In genomic region chr9:35871514-35871913, GRCh38 we compare ENCODE assay signal across 25 cellular contexts. TPM values are rescaled to one million over a fixed set of nuclear protein-coding genes. Genes with fewer than 3 reads are reported as not detected.
DNase-seq lines count a peak whose midpoint lies in the region; ATAC-seq and TF ChIP-seq lines count a peak whose summit lies in the region.
"Had no signal": no experiment of that assay in that cellular context is flagged by ENCODE, and none has a peak within 500 bp of the region (broad histone marks: within the 10 kb centered on the region; RNA-seq: fewer than 3 reads in every experiment).

No MANE protein-coding gene starts in this region.

- H3K27ac ChIP-seq in right atrium auricular region (no peak overlapping the region), Panc1 (ENCODE audit: low read length) (no peak overlapping the region)
- H3K27ac ChIP-seq: dorsolateral prefrontal cortex, left ventricle myocardium inferior, sigmoid colon, transverse colon had no signal

- POLR2A ChIA-PET in Panc1 (lab: Charles Lee), result no interaction called here

- no peak overlapping the region for H3K27ac Mint-ChIP-seq in activated T-helper 1 cell treated with anti-CD3 and anti-CD28 coated beads, Interleukin-12 subunit alpha, Interleukin-12 subunit beta, Interleukin-2, Interleukin-4 antibody, amounts not matched to agents 30 ng/mL and 10 ng/mL and 1 ng/mL, durations not matched to agents 14 hours and 24 hours and 36 hours
- H3K27ac Mint-ChIP-seq in mesothelial cell of epicardium, result no peak overlapping the region
- H3K27ac Mint-ChIP-seq: CD4-positive, alpha-beta T cell; T-helper 1 cell treated with Interleukin-12 subunit alpha and Interleukin-12 subunit beta and Interleukin-4 antibody, amounts not matched to agents 30 μg/mL and 1 μg/mL, for 36 hours had no signal

- TF ChIP-seq CTCF in right atrium auricular region (IDR thresholded peaks at IDR 0.05), result no peak
- no peak for TF ChIP-seq CTCF in Panc1 (IDR thresholded peaks at IDR 0.05)
- TF ChIP-seq CTCF in mesothelial cell of epicardium (IDR thresholded peaks at IDR 0.05; ENCODE audit: unreplicated experiment), result no peak

- BruUV-seq in Panc1 (replicated peaks; lab: Mats Ljungman, UMichigan), result no TSS peak

- H3K9me3 ChIP-seq in right atrium auricular region (no peaks in the 10 kb centered on the region), Panc1 (ENCODE audit: control insufficient read depth, insufficient read depth, low read depth, low read length) (peaks cover 7% of the 10 kb centered on the region; the same call in 1 of the 2 replicates)
- H3K9me3 ChIP-seq: sigmoid colon had no signal

- H3K36me3 ChIP-seq in right atrium auricular region, result no peaks in the 10 kb centered on the region
- H3K36me3 ChIP-seq in Panc1 (ENCODE audit: control insufficient read depth, insufficient read depth, low read length), result no peaks in the 10 kb centered on the region
- H3K36me3 ChIP-seq: left ventricle myocardium inferior, sigmoid colon, transverse colon had no signal

- H3K4me3 ChIP-seq in right atrium auricular region (no peak overlapping the region), Panc1 (ENCODE audit: low read depth in 2 of 2, low read length in 2 of 2) (no peak overlapping the region)
- H3K4me3 ChIP-seq: dorsolateral prefrontal cortex, left ventricle myocardium inferior, sigmoid colon, transverse colon had no signal

- no peaks in the 10 kb centered on the region for H3K36me3 Mint-ChIP-seq in activated T-helper 1 cell treated with anti-CD3 and anti-CD28 coated beads, Interleukin-12 subunit alpha, Interleukin-12 subunit beta, Interleukin-2, Interleukin-4 antibody, amounts not matched to agents 30 ng/mL and 10 ng/mL and 1 ng/mL, durations not matched to agents 14 hours and 24 hours and 36 hours (ENCODE audit: low read depth)
- H3K36me3 Mint-ChIP-seq in mesothelial cell of epicardium, result no peaks in the 10 kb centered on the region

- ATAC-seq in left ventricle myocardium superior (peak; percentile 56), Panc1 (peak; percentile 57; the same call in 1 of the 2 replicates), GM18867 (IDR thresholded peaks at IDR 0.05; ENCODE audit: unreplicated experiment) (no peak), HG02763 (IDR thresholded peaks at IDR 0.05; ENCODE audit: unreplicated experiment) (no peak)
- ATAC-seq: stimulated activated naive CD8-positive, alpha-beta T cell treated with anti-CD3 and anti-CD28 coated beads, Interleukin-15, Interleukin-2, amounts not matched to agents 100 U/mL and 50 U/mL, for 24 hours had no signal

- CTCF ChIA-PET in Panc1 (lab: Charles Lee), result no interaction called here

- intact Hi-C loops in left ventricle myocardium superior (cut with micrococcal nuclease), result no loop called here
- intact Hi-C loops in Panc1 (cut with micrococcal nuclease; ENCODE audit: unreplicated experiment), result no loop called here
- intact Hi-C loops in activated T-helper 1 cell treated with anti-CD3 and anti-CD28 coated beads, Interleukin-12 subunit alpha, Interleukin-12 subunit beta, Interleukin-2, Interleukin-4 antibody, amounts not matched to agents 30 ng/mL and 10 ng/mL and 1 ng/mL, durations not matched to agents 14 hours and 24 hours and 36 hours (cut with micrococcal nuclease), result no loop called here

- no peaks in the 10 kb centered on the region for H3K4me1 ChIP-seq in right atrium auricular region
- H3K4me1 ChIP-seq in Panc1 (ENCODE audit: control insufficient read depth, insufficient read depth, low read length), result no peaks in the 10 kb centered on the region
- H3K4me1 ChIP-seq: left ventricle myocardium inferior, sigmoid colon, transverse colon had no signal

- in situ Hi-C loops in Panc1 (cut with HindIII; ENCODE audit: low pct_unique_long_range_greater_than_20kb, low sequenced_read_pairs), result no loop called here

- DNase-seq in left ventricle myocardium superior (no peak), right atrium auricular region (ENCODE audit: low spot score) (no peak), Panc1 (ENCODE audit: low read depth, low spot score) (no peak), kidney tubule cell (ENCODE audit: low spot score) (peak; percentile 28), mesothelial cell of epicardium (ENCODE audit: low spot score in 2 of 2, unreplicated experiment in 2 of 2) (no peak)
- DNase-seq in activated T-helper 1 cell treated with anti-CD3 and anti-CD28 coated beads, Interleukin-12 subunit alpha, Interleukin-12 subunit beta, Interleukin-2, Interleukin-4 antibody, amounts not matched to agents 30 ng/mL and 10 ng/mL and 1 ng/mL, durations not matched to agents 14 hours and 24 hours and 36 hours (ENCODE audit: low spot score), result no peak
- DNase-seq: activated CD4-positive, CD25-positive, alpha-beta regulatory T cell; caudate nucleus; CD4-positive, alpha-beta T cell; dorsolateral prefrontal cortex; HCEC 1CT; KG1; left ventricle myocardium inferior; NCI-H1105 treated with DMSO at 0.1 percent for 48 hours; nucleus accumbens; sigmoid colon; stimulated activated naive CD8-positive, alpha-beta T cell treated with anti-CD3 and anti-CD28 coated beads, Interleukin-15, Interleukin-2, amounts not matched to agents 100 U/mL and 50 U/mL, for 24 hours; transverse colon had no signal

- peaks cover 2% of the 10 kb centered on the region for H3K9me3 Mint-ChIP-seq in activated T-helper 1 cell treated with anti-CD3 and anti-CD28 coated beads, Interleukin-12 subunit alpha, Interleukin-12 subunit beta, Interleukin-2, Interleukin-4 antibody, amounts not matched to agents 30 ng/mL and 10 ng/mL and 1 ng/mL, durations not matched to agents 14 hours and 24 hours and 36 hours
- peaks cover 11% of the 10 kb centered on the region for H3K9me3 Mint-ChIP-seq in mesothelial cell of epicardium
- H3K9me3 Mint-ChIP-seq: CD4-positive, alpha-beta T cell had no signal

- peaks cover 7% of the 10 kb centered on the region for H3K27me3 Mint-ChIP-seq in activated T-helper 1 cell treated with anti-CD3 and anti-CD28 coated beads, Interleukin-12 subunit alpha, Interleukin-12 subunit beta, Interleukin-2, Interleukin-4 antibody, amounts not matched to agents 30 ng/mL and 10 ng/mL and 1 ng/mL, durations not matched to agents 14 hours and 24 hours and 36 hours (ENCODE audit: insufficient read depth)
- H3K27me3 Mint-ChIP-seq in mesothelial cell of epicardium (ENCODE audit: low read depth), result peaks cover 7% of the 10 kb centered on the region

- H3K27me3 ChIP-seq in right atrium auricular region (no peaks in the 10 kb centered on the region), Panc1 (ENCODE audit: control insufficient read depth, insufficient read depth, low read length) (no peaks in the 10 kb centered on the region; the same call in 1 of the 2 replicates)
- H3K27me3 ChIP-seq: dorsolateral prefrontal cortex had no signal

- no peak overlapping the region for H3K4me3 Mint-ChIP-seq in activated T-helper 1 cell treated with anti-CD3 and anti-CD28 coated beads, Interleukin-12 subunit alpha, Interleukin-12 subunit beta, Interleukin-2, Interleukin-4 antibody, amounts not matched to agents 30 ng/mL and 10 ng/mL and 1 ng/mL, durations not matched to agents 14 hours and 24 hours and 36 hours
- no peak overlapping the region for H3K4me3 Mint-ChIP-seq in mesothelial cell of epicardium
- H3K4me3 Mint-ChIP-seq: CD4-positive, alpha-beta T cell; T-helper 1 cell treated with Interleukin-12 subunit alpha and Interleukin-12 subunit beta and Interleukin-4 antibody, amounts not matched to agents 30 μg/mL and 1 μg/mL, for 36 hours had no signal

- H3K4me1 Mint-ChIP-seq in activated T-helper 1 cell treated with anti-CD3 and anti-CD28 coated beads, Interleukin-12 subunit alpha, Interleukin-12 subunit beta, Interleukin-2, Interleukin-4 antibody, amounts not matched to agents 30 ng/mL and 10 ng/mL and 1 ng/mL, durations not matched to agents 14 hours and 24 hours and 36 hours (ENCODE audit: low read depth), result no peaks in the 10 kb centered on the region
- H3K4me1 Mint-ChIP-seq in mesothelial cell of epicardium, result no peaks in the 10 kb centered on the region

RNA-seq across cellular contexts. Expression of gene OR13J1, which starts 1.3 kb away (rescaled TPM):
- total RNA-seq in left ventricle myocardium superior (not detected), right atrium auricular region (not detected), Panc1 (2021; ENCODE audit: unreplicated experiment) (not detected), mesothelial cell of epicardium (not detected in 3 replicates)
- not detected for polyA plus RNA-seq in Panc1 (2012; ENCODE audit: insufficient read length)
- total RNA-seq in activated T-helper 1 cell treated with anti-CD3 and anti-CD28 coated beads, Interleukin-12 subunit alpha, Interleukin-12 subunit beta, Interleukin-2, Interleukin-4 antibody, amounts not matched to agents 30 ng/mL and 10 ng/mL and 1 ng/mL, durations not matched to agents 14 hours and 24 hours and 36 hours, result not detected in 2 replicates
- total RNA-seq: activated CD8-positive, alpha-beta memory T cell treated with anti-CD3 and anti-CD28 coated beads for 36 hours; CD4-positive, alpha-beta T cell; dorsolateral prefrontal cortex; left ventricle myocardium inferior; sigmoid colon had no signal
- polyA plus RNA-seq: adipose tissue, AG04450, esophagus, sigmoid colon had no signal

RNA-seq across cellular contexts. Expression of gene HRCT1, which starts 34.5 kb away (rescaled TPM):
- total RNA-seq in left ventricle myocardium superior (9.0 TPM), right atrium auricular region (10 to 100 TPM in 1 of 2 donors, 1 to 10 TPM in 1; 4.9 to 12.5 TPM), Panc1 (2021; ENCODE audit: unreplicated experiment) (not detected), mesothelial cell of epicardium (0.72 to 1.2 TPM (median 1.0 TPM) in 3 replicates)
- polyA plus RNA-seq in Panc1 (2012; ENCODE audit: insufficient read length), result not detected
- total RNA-seq in activated T-helper 1 cell treated with anti-CD3 and anti-CD28 coated beads, Interleukin-12 subunit alpha, Interleukin-12 subunit beta, Interleukin-2, Interleukin-4 antibody, amounts not matched to agents 30 ng/mL and 10 ng/mL and 1 ng/mL, durations not matched to agents 14 hours and 24 hours and 36 hours, result not detected in 2 replicates
- total RNA-seq: activated CD8-positive, alpha-beta memory T cell treated with anti-CD3 and anti-CD28 coated beads for 36 hours; CD4-positive, alpha-beta T cell had no signal

RNA-seq across cellular contexts. Expression of gene SPAAR, which starts 37.8 kb away (rescaled TPM):
- total RNA-seq in left ventricle myocardium superior (9.8 TPM), right atrium auricular region (1 to 10 TPM; 3.8 to 6.3 TPM), Panc1 (2021; ENCODE audit: unreplicated experiment) (not detected), mesothelial cell of epicardium (0.14 to 0.47 TPM (median 0.27 TPM) in 3 replicates)
- not detected for polyA plus RNA-seq in Panc1 (2012; ENCODE audit: insufficient read length)
- not detected in 2 replicates for total RNA-seq in activated T-helper 1 cell treated with anti-CD3 and anti-CD28 coated beads, Interleukin-12 subunit alpha, Interleukin-12 subunit beta, Interleukin-2, Interleukin-4 antibody, amounts not matched to agents 30 ng/mL and 10 ng/mL and 1 ng/mL, durations not matched to agents 14 hours and 24 hours and 36 hours
- total RNA-seq: activated CD8-positive, alpha-beta memory T cell treated with anti-CD3 and anti-CD28 coated beads for 36 hours; CD4-positive, alpha-beta T cell had no signal

RNA-seq across cellular contexts. Expression of gene TMEM8B, which starts 42.5 kb away (rescaled TPM):
- total RNA-seq in left ventricle myocardium superior, result 15.9 TPM
- total RNA-seq in right atrium auricular region, result 10 to 100 TPM; 10.3 TPM
- total RNA-seq in Panc1 (2021; ENCODE audit: unreplicated experiment), result 7.9 TPM
- 13.5 TPM for polyA plus RNA-seq in Panc1 (2012; ENCODE audit: insufficient read length)
- 1.7 and 1.9 TPM in 2 replicates for total RNA-seq in activated T-helper 1 cell treated with anti-CD3 and anti-CD28 coated beads, Interleukin-12 subunit alpha, Interleukin-12 subunit beta, Interleukin-2, Interleukin-4 antibody, amounts not matched to agents 30 ng/mL and 10 ng/mL and 1 ng/mL, durations not matched to agents 14 hours and 24 hours and 36 hours
- 44.4 to 47.9 TPM (median 45.0 TPM) in 3 replicates for total RNA-seq in mesothelial cell of epicardium

RNA-seq across cellular contexts. Expression of gene FAM221B, which starts 43.0 kb away (rescaled TPM):
- total RNA-seq in left ventricle myocardium superior (not detected), right atrium auricular region (not detected), Panc1 (2021; ENCODE audit: unreplicated experiment) (not detected), mesothelial cell of epicardium (0.07 TPM in 1 of 3 replicates, not detected in the others)
- polyA plus RNA-seq in Panc1 (2012; ENCODE audit: insufficient read length), result not detected
- total RNA-seq in activated T-helper 1 cell treated with anti-CD3 and anti-CD28 coated beads, Interleukin-12 subunit alpha, Interleukin-12 subunit beta, Interleukin-2, Interleukin-4 antibody, amounts not matched to agents 30 ng/mL and 10 ng/mL and 1 ng/mL, durations not matched to agents 14 hours and 24 hours and 36 hours, result not detected in 2 replicates
- total RNA-seq: activated CD8-positive, alpha-beta memory T cell treated with anti-CD3 and anti-CD28 coated beads for 36 hours; CD4-positive, alpha-beta T cell; left ventricle myocardium inferior; sigmoid colon had no signal
- polyA plus RNA-seq: AG04450, esophagus had no signal

Comparison
In these comparisons a context has a peak if more than half of its experiments do, and no peak if none do; other contexts are left out.
1. ATAC-seq: peak in left ventricle myocardium superior (single experiment) and Panc1 (single experiment); none in GM18867 (single experiment) and HG02763 (single experiment).